Comparison of ENCODE assay signal across 26 cellular contexts in genomic region chr7:128916643-128916915, GRCh38. TPM values are rescaled to one million over a fixed set of nuclear protein-coding genes. Genes with fewer than 3 reads are reported as not detected.
"Had no signal": no experiment of that assay in that cellular context is flagged by ENCODE, and none has a peak within 500 bp of the region (broad histone marks: within the 10 kb centered on the region; RNA-seq: fewer than 3 reads in every experiment).

No MANE protein-coding gene starts in this region.

- H3K4me3 ChIP-seq: hepatocyte, uterus had no signal

- ATAC-seq: activated CD4-positive, CD25-positive, alpha-beta regulatory T cell treated with anti-CD3 and anti-CD28 coated beads, Interleukin-2, amount 50 U/mL, for 24 hours; effector memory CD8-positive, alpha-beta T cell; gastroesophageal sphincter; left cardiac atrium; naive thymus-derived CD4-positive, alpha-beta T cell; right cardiac atrium; stimulated activated naive CD8-positive, alpha-beta T cell treated with anti-CD3 and anti-CD28 coated beads, Interleukin-15, Interleukin-2, amounts not matched to agents 100 U/mL and 50 U/mL, for 24 hours had no signal

- H3K36me3 Mint-ChIP-seq: activated CD4-positive, alpha-beta memory T cell treated with anti-CD3 and anti-CD28 coated beads for 36 hours; activated naive CD8-positive, alpha-beta T cell treated with anti-CD3 and anti-CD28 coated beads, Interleukin-2, amount 10 ng/mL, durations not matched to agents 7 days and 5 days; mesothelial cell of epicardium; type B pancreatic cell had no signal

- H3K27ac ChIP-seq: brain microvascular endothelial cell, gastroesophageal sphincter, hepatocyte, parathyroid adenoma, testis, uterus had no signal

- H3K36me3 ChIP-seq: brain microvascular endothelial cell, gastroesophageal sphincter, uterus had no signal

- H3K4me1 ChIP-seq: parathyroid adenoma, uterus had no signal

- H3K9me3 ChIP-seq: gastroesophageal sphincter, testis, uterus had no signal

- DNase-seq: activated CD4-positive, alpha-beta memory T cell treated with anti-CD3 and anti-CD28 coated beads for 36 hours; activated CD4-positive, alpha-beta T cell treated with anti-CD3 and anti-CD28 coated beads, Interleukin-2, amount 10 ng/mL, durations not matched to agents 24 days and 14 days; activated CD8-positive, alpha-beta memory T cell treated with anti-CD3 and anti-CD28 coated beads, Interleukin-2, amount 50 U/mL, for 4 hours; activated naive CD8-positive, alpha-beta T cell treated with anti-CD3 and anti-CD28 coated beads, Interleukin-2, amount 10 ng/mL, durations not matched to agents 7 days and 5 days; activated T-cell treated with anti-CD3 and anti-CD28 coated beads, Interleukin-2, amount 50 U/mL, for 1 hour; brain microvascular endothelial cell; cortex of kidney; effector memory CD8-positive, alpha-beta T cell; left cardiac atrium; naive thymus-derived CD4-positive, alpha-beta T cell; nucleus accumbens; stimulated activated CD4-positive, alpha-beta T cell treated with anti-CD3 and anti-CD28 coated beads, Interleukin-4, amount 100 ng/mL, for 1 hour; stimulated activated naive CD8-positive, alpha-beta T cell treated with anti-CD3 and anti-CD28 coated beads, Interleukin-15, Interleukin-2, amounts not matched to agents 100 U/mL and 50 U/mL, for 24 hours; T-helper 1 cell; testis; uterus had no signal

- H3K9me3 Mint-ChIP-seq: activated CD4-positive, alpha-beta memory T cell treated with anti-CD3 and anti-CD28 coated beads for 36 hours; activated CD4-positive, alpha-beta T cell treated with anti-CD3 and anti-CD28 coated beads, Interleukin-2, amount 10 ng/mL, durations not matched to agents 24 days and 14 days; activated naive CD8-positive, alpha-beta T cell treated with anti-CD3 and anti-CD28 coated beads, Interleukin-2, amount 10 ng/mL, durations not matched to agents 7 days and 5 days; effector memory CD8-positive, alpha-beta T cell; mesothelial cell of epicardium; T-helper 2 cell treated with Interferon-gamma antibody and Interleukin-4, amounts not matched to agents 5 μg/mL and 100 μg/mL, for 36 hours; type B pancreatic cell had no signal

- H3K4me3 Mint-ChIP-seq: activated CD4-positive, alpha-beta memory T cell treated with anti-CD3 and anti-CD28 coated beads for 36 hours; activated CD4-positive, alpha-beta T cell treated with anti-CD3 and anti-CD28 coated beads, Interleukin-2, amount 10 ng/mL, durations not matched to agents 24 days and 14 days; activated naive CD8-positive, alpha-beta T cell treated with anti-CD3 and anti-CD28 coated beads, Interleukin-2, amount 10 ng/mL, durations not matched to agents 7 days and 5 days; mesothelial cell of epicardium; T-helper 2 cell treated with Interferon-gamma antibody and Interleukin-4, amounts not matched to agents 5 μg/mL and 100 μg/mL, for 36 hours; type B pancreatic cell had no signal

- H3K27me3 ChIP-seq: testis, uterus had no signal

- H3K79me2 ChIP-seq: hepatocyte, parathyroid adenoma had no signal

- H3K27ac Mint-ChIP-seq: activated CD4-positive, alpha-beta memory T cell treated with anti-CD3 and anti-CD28 coated beads for 36 hours; activated CD4-positive, alpha-beta T cell treated with anti-CD3 and anti-CD28 coated beads, Interleukin-2, amount 10 ng/mL, durations not matched to agents 24 days and 14 days; activated naive CD8-positive, alpha-beta T cell treated with anti-CD3 and anti-CD28 coated beads, Interleukin-2, amount 10 ng/mL, durations not matched to agents 7 days and 5 days; effector memory CD8-positive, alpha-beta T cell; mesothelial cell of epicardium; naive thymus-derived CD4-positive, alpha-beta T cell; T-helper 2 cell treated with Interferon-gamma antibody and Interleukin-4, amounts not matched to agents 5 μg/mL and 100 μg/mL, for 36 hours; type B pancreatic cell had no signal

- H2AFZ ChIP-seq: hepatocyte, parathyroid adenoma had no signal

RNA-seq across cellular contexts. Expression of gene KCP, which starts 6.1 kb away (rescaled TPM):
- total RNA-seq: endothelial cell of umbilical vein, fibroblast of villous mesenchyme had no signal
